In the genomic region with DNA sequence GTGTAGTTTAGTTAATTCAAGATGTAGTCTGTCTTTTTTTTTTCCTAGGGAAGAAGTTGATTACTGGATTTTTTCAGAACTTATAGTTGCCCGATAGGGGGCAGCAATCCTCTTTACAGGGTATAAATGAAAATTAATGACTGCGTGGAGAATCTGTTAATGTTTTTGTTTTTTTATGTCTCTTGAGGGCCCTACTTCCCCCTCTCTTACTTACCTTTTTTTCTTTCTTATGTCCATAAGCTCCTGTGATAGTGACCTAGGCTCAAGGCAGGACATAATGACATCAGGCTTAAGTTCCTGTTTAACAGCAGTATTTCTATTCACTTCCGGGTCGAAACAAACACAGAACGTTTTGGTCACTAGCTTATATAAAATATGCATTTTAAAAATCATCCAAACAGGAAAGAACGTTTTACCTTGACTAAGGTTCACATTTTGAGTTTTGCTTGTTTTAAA, we compare ENCODE assay signal across 8 cellular contexts. TPM values are rescaled to one million over a fixed set of nuclear protein-coding genes. Genes with fewer than 3 reads are reported as not detected.
DNase-seq lines count a peak whose midpoint lies in the region; ATAC-seq, FAIRE-seq and TF ChIP-seq lines count a peak whose summit lies in the region.

No MANE protein-coding gene starts in this region.

- H3K27me3 ChIP-seq in OCI-LY3 (ENCODE audit: low read depth, low read length) (no peaks in the 10 kb centered on the region), astrocyte (ENCODE audit: insufficient read depth, low read length) (no peaks in the 10 kb centered on the region), keratinocyte (ENCODE audit: control insufficient read depth, extremely low read depth, insufficient read depth, low read length) (no peaks in the 10 kb centered on the region)

- H3K9ac ChIP-seq in OCI-LY3 (ENCODE audit: low read length): no peak overlapping the region
- peak overlapping the region; percentile 24 for H3K9ac ChIP-seq in astrocyte (ENCODE audit: low read length)
- no peak overlapping the region for H3K9ac ChIP-seq in keratinocyte (ENCODE audit: control insufficient read depth, extremely low read depth, insufficient read depth, low read length)

- peaks cover 35% of the 10 kb centered on the region for H3K79me2 ChIP-seq in OCI-LY3 (ENCODE audit: low read length)
- H3K79me2 ChIP-seq in astrocyte (ENCODE audit: insufficient read depth, low read length): peaks cover 29% of the 10 kb centered on the region
- H3K79me2 ChIP-seq in keratinocyte (ENCODE audit: control insufficient read depth, insufficient read depth, low read length): peaks cover 15% of the 10 kb centered on the region

- peaks cover 17% of the 10 kb centered on the region for H3K36me3 Mint-ChIP-seq in astrocyte (ENCODE audit: low read depth, unreplicated experiment)

- peaks cover 39% of the 10 kb centered on the region for H3K4me1 ChIP-seq in OCI-LY3 (ENCODE audit: low read length)
- no peaks in the 10 kb centered on the region for H3K4me1 ChIP-seq in astrocyte (ENCODE audit: insufficient read depth, low read length)
- H3K4me1 ChIP-seq in keratinocyte (ENCODE audit: control insufficient read depth, extremely low read depth, insufficient read depth, low read length): no peaks in the 10 kb centered on the region

- H3K36me3 ChIP-seq in OCI-LY3 (replicated peaks; ENCODE audit: low read depth, low read length) (peaks cover 38% of the 10 kb centered on the region), astrocyte (ENCODE audit: insufficient read depth, low read length) (peaks cover 46% of the 10 kb centered on the region), keratinocyte (ENCODE audit: control insufficient read depth in 2 of 2, extremely low read depth in 1 of 2, insufficient read depth in 2 of 2, low read length in 2 of 2) (peaks cover 15 to 25% of the 10 kb centered on the region in 2 experiments)

- H3K4me3 ChIP-seq in OCI-LY3 (ENCODE audit: low read length) (peak overlapping the region; percentile 52), astrocyte (ENCODE audit: insufficient read depth, low read depth, low read length) (no peak overlapping the region), keratinocyte (ENCODE audit: control insufficient read depth in 2 of 3, extremely low read depth in 1 of 3, insufficient read depth in 2 of 3, low read depth in 1 of 3, low read length in 3 of 3) (no peak overlapping the region)

- no peak overlapping the region for H2AFZ ChIP-seq in OCI-LY3 (ENCODE audit: low read depth, low read length)
- H2AFZ ChIP-seq in astrocyte (ENCODE audit: low read depth, low read length): no peak overlapping the region
- peak overlapping the region; percentile 8 for H2AFZ ChIP-seq in keratinocyte (ENCODE audit: control insufficient read depth, low read length)

- H3K4me1 Mint-ChIP-seq in astrocyte (ENCODE audit: low read depth, unreplicated experiment): peaks cover 6% of the 10 kb centered on the region

- FAIRE-seq in astrocyte (lab: Jason Lieb, UNC) (no peak), keratinocyte (lab: Jason Lieb, UNC) (no peak)

- DNase-seq in GM13976 (ENCODE audit: low spot score) (no peak), astrocyte (ENCODE audit: low read depth) (no peak), keratinocyte (ENCODE audit: low read depth, low spot score) (no peak)
- DNase-seq in stimulated activated CD8-positive, alpha-beta memory T cell treated with anti-CD3 and anti-CD28 coated beads, Interleukin-4, amount 100 ng/mL, for 48 hours: peak; percentile 37
- no peak for DNase-seq in activated effector memory CD4-positive, alpha-beta T cell treated with anti-CD3 and anti-CD28 coated beads, Interleukin-2, amount 50 U/mL, for 16 hours

- H3K4me2 ChIP-seq in OCI-LY3 (ENCODE audit: low read length) (peak overlapping the region; percentile 55), astrocyte (ENCODE audit: low read length) (no peak overlapping the region), keratinocyte (ENCODE audit: control insufficient read depth, extremely low read depth, insufficient read depth, low read depth, low read length) (no peak overlapping the region)

- H3K9me3 ChIP-seq in OCI-LY3 (ENCODE audit: insufficient read depth, low read length) (no peaks in the 10 kb centered on the region), astrocyte (ENCODE audit: insufficient read depth, low read depth, low read length) (no peaks in the 10 kb centered on the region), keratinocyte (ENCODE audit: control insufficient read depth, low read depth, low read length) (no peaks in the 10 kb centered on the region)

- no peaks in the 10 kb centered on the region for H3K9me1 ChIP-seq in keratinocyte (ENCODE audit: control insufficient read depth, extremely low read depth, insufficient read depth, low read length)

- H3K9me3 Mint-ChIP-seq in astrocyte (ENCODE audit: unreplicated experiment): peaks cover 3% of the 10 kb centered on the region

- peak; percentile 88 for TF ChIP-seq CTCF in C4-2B (conservative IDR thresholded peaks at IDR 0.05)
- peak; percentile 32 for TF ChIP-seq CTCF in GM13976 (IDR thresholded peaks at IDR 0.05; ENCODE audit: borderline replicate concordance, control extremely low read depth, extremely low read depth, insufficient read depth, missing control alignments)
- peak; percentile 71 for TF ChIP-seq CTCF in OCI-LY3 (IDR thresholded peaks at IDR 0.05; ENCODE audit: low read depth, low read length)
- peak; percentile 79 for TF ChIP-seq CTCF in astrocyte (IDR thresholded peaks at IDR 0.05; ENCODE audit: insufficient read depth, low read depth, low read length)
- peak in 2 of 3 experiments; percentile 39 to 46 for TF ChIP-seq CTCF in keratinocyte (optimal IDR thresholded peaks at IDR 0.05 in 1 of 3, IDR thresholded peaks at IDR 0.05 in 1 of 3, conservative IDR thresholded peaks at IDR 0.05 in 1 of 3; ENCODE audit: extremely low read depth in 1 of 3, insufficient read depth in 2 of 3, low read length in 3 of 3)

- H3K27ac ChIP-seq in C4-2B: no peak overlapping the region
- H3K27ac ChIP-seq in OCI-LY3 (ENCODE audit: low read length): peak overlapping the region; percentile 45
- peak overlapping the region; percentile 23 for H3K27ac ChIP-seq in astrocyte (ENCODE audit: low read depth, low read length)
- H3K27ac ChIP-seq in keratinocyte (ENCODE audit: control insufficient read depth, insufficient read depth, low read length): no peak overlapping the region

- dilution Hi-C loops in keratinocyte (cut with MboI; ENCODE audit: extremely low pct_ligation_motif_present, low sequenced_read_pairs): no loop called here

- H3K27ac Mint-ChIP-seq in astrocyte (ENCODE audit: unreplicated experiment): peak overlapping the region; percentile 10

- ATAC-seq in GM18517 (IDR thresholded peaks at IDR 0.05; ENCODE audit: unreplicated experiment): no peak

- H4K20me1 ChIP-seq in OCI-LY3 (ENCODE audit: insufficient read depth, low read length) (no peaks in the 10 kb centered on the region), astrocyte (ENCODE audit: insufficient read depth, low read length) (peaks cover 10% of the 10 kb centered on the region), keratinocyte (ENCODE audit: control insufficient read depth, extremely low read depth, insufficient read depth, low read length) (no peaks in the 10 kb centered on the region)

- no peaks in the 10 kb centered on the region for H3K27me3 Mint-ChIP-seq in astrocyte (ENCODE audit: low read depth, unreplicated experiment)

- in situ Hi-C loops in GM13976 (cut with MboI; ENCODE audit: low sequenced_read_pairs, unreplicated experiment): no loop called here

- peak overlapping the region; percentile 60 for H3K4me3 Mint-ChIP-seq in astrocyte (ENCODE audit: unreplicated experiment)

RNA-seq across cellular contexts. Expression of a gene that starts 18.8 kb away (rescaled TPM):
- total RNA-seq in astrocyte: 107 and 110 TPM in 2 replicates
- 122 to 205 TPM (median 146 TPM) in 3 replicates for polyA plus RNA-seq in keratinocyte
- 60.8 TPM for polyA plus RNA-seq in keratinocyte (2011; ENCODE audit: low read depth)
- 73.7 and 115 TPM in 2 replicates for polyA plus RNA-seq in keratinocyte (2011; cell fraction: cytosol; rRNA removed)
- polyA plus RNA-seq in keratinocyte (2011; cell fraction: nucleus; rRNA removed): 75.2 and 99.4 TPM in 2 replicates
- polyA plus RNA-seq in keratinocyte (2012; ENCODE audit: low replicate concordance): 78.3 and 155 TPM in 2 replicates
- polyA minus RNA-seq in keratinocyte: 187 to 228 TPM (median 189 TPM) in 3 replicates
- polyA minus RNA-seq in keratinocyte (2011; cell fraction: cytosol; rRNA and poly(A)+ RNA removed): 185 TPM
- 55.3 and 73.8 TPM in 2 replicates for polyA minus RNA-seq in keratinocyte (2011; cell fraction: nucleus; rRNA and poly(A)+ RNA removed)

RNA-seq across cellular contexts. Expression of a gene that starts 19.1 kb away (rescaled TPM):
- 84.1 and 85.2 TPM in 2 replicates for total RNA-seq in astrocyte
- 98.9 to 125 TPM (median 100 TPM) in 3 replicates for polyA plus RNA-seq in keratinocyte
- 67.5 TPM for polyA plus RNA-seq in keratinocyte (2011; ENCODE audit: low read depth)
- polyA plus RNA-seq in keratinocyte (2011; cell fraction: cytosol; rRNA removed): 86.9 and 113 TPM in 2 replicates
- 83.7 and 101 TPM in 2 replicates for polyA plus RNA-seq in keratinocyte (2011; cell fraction: nucleus; rRNA removed)
- polyA plus RNA-seq in keratinocyte (2012; ENCODE audit: low replicate concordance): 65.6 and 95.9 TPM in 2 replicates
- polyA minus RNA-seq in keratinocyte: 31.8 to 76.7 TPM (median 61.6 TPM) in 3 replicates
- polyA minus RNA-seq in keratinocyte (2011; cell fraction: cytosol; rRNA and poly(A)+ RNA removed): 33.0 TPM
- polyA minus RNA-seq in keratinocyte (2011; cell fraction: nucleus; rRNA and poly(A)+ RNA removed): 20.2 and 24.0 TPM in 2 replicates

Comparison
In these comparisons a context has a peak if more than half of its experiments do, and no peak if none do; other contexts are left out.
1. H3K27ac ChIP-seq: peak in OCI-LY3 (single experiment) and astrocyte (single experiment); none in C4-2B (single experiment) and keratinocyte (single experiment).
2. CTCF ChIP-seq: peak in every context shown above with its lines; median percentile 88 in C4-2B; 79 in astrocyte; 71 in OCI-LY3; 42 in keratinocyte; 32 in GM13976.